ENCODE assay signal across 24 cellular contexts in the genomic region with DNA sequence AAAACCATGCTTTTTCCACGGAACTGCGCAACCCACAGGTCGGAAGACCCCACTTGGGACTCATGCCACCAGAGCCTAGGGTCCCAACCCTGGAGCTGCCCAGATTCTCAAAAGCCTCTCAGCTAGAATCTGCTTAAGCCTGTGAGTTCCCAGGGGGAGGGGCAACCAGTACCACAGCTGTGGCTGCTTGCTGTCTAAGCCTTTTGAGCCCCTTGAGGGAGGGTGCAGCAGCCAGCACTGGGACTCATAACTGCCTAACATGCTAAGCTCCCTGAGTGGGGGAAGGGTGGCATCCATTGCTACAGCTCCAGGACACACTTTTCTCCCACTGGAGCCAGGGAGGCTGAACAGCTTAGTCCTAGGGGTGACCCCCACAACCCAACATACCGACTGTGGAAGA.
"Had no signal": no experiment of that assay in that cellular context is flagged by ENCODE, and none has a peak within 500 bp of the region (broad histone marks: within the 10 kb centered on the region; RNA-seq: fewer than 3 reads in every experiment).

No MANE protein-coding gene starts in this region.

- H3K27ac ChIP-seq: colonic mucosa, esophagus squamous epithelium, left lung, prostate gland, right atrium auricular region, stomach, thyroid gland had no signal

- H3K9me3 ChIP-seq: colonic mucosa, prostate gland, right atrium auricular region, thyroid gland had no signal

- H3K36me3 ChIP-seq: colonic mucosa, esophagus squamous epithelium, left lung, prostate gland, right atrium auricular region, stomach, thyroid gland had no signal

- H3K4me3 ChIP-seq: colonic mucosa, esophagus squamous epithelium, left lung, mucosa of descending colon, prostate gland, right atrium auricular region, smooth muscle cell, stomach, thyroid gland had no signal

- H3K27me3 ChIP-seq: colonic mucosa, esophagus squamous epithelium, left lung, right atrium auricular region, stomach, thyroid gland had no signal

- DNase-seq: colonic mucosa; dermis blood vessel endothelial cell; effector memory CD8-positive, alpha-beta T cell; erythroblast; esophagus squamous epithelium; foreskin melanocyte; left cardiac atrium; left lung; mesenchymal stem cell; mucosa of descending colon; naive B cell; nucleus accumbens; stimulated activated CD4-positive, alpha-beta T cell treated with anti-CD3 and anti-CD28 coated beads, Interleukin-2, amount 100 ng/mL, for 24 hours; stimulated activated CD4-positive, alpha-beta T cell treated with anti-CD3 and anti-CD28 coated beads, Interleukin-4, amount 100 ng/mL, for 24 hours; stimulated activated naive CD4-positive, alpha-beta T cell treated with Interleukin-2 at 50 U/mL for 16 hours; stomach; thyroid gland; trophoblast cell had no signal

- H3K4me1 ChIP-seq: colonic mucosa, esophagus squamous epithelium, left lung, prostate gland, right atrium auricular region, stomach, thyroid gland had no signal

- H3K4me2 ChIP-seq: smooth muscle cell had no signal

- ATAC-seq: effector memory CD8-positive, alpha-beta T cell; left cardiac atrium; left lung; mucosa of descending colon; natural killer cell treated with Interleukin-12 subunit alpha and Interleukin-12 subunit beta and Interleukin-15 and Interleukin-18, amount 100 ng/mL, for 72 hours; sciatic nerve; stimulated activated effector memory CD8-positive, alpha-beta T cell treated with anti-CD3 and anti-CD28 coated beads, Interleukin-12 subunit alpha, Interleukin-12 subunit beta, amount 100 ng/mL, for 72 hours had no signal
